ENCODE assay signal across 9 cellular contexts in genomic region chr12:6326316-6326959, GRCh38. TPM values are rescaled to one million over a fixed set of nuclear protein-coding genes. Genes with fewer than 3 reads are reported as not detected.
DNase-seq lines count a peak whose midpoint lies in the region; ATAC-seq and TF ChIP-seq lines count a peak whose summit lies in the region.
"Had no signal": no experiment of that assay in that cellular context is flagged by ENCODE, and none has a peak within 500 bp of the region (broad histone marks: within the 10 kb centered on the region; RNA-seq: fewer than 3 reads in every experiment).

No MANE protein-coding gene starts in this region.

- ATAC-seq in HG03571 (IDR thresholded peaks at IDR 0.05; ENCODE audit: unreplicated experiment) (no peak), HG03097 (IDR thresholded peaks at IDR 0.05; ENCODE audit: low FRiP score, unreplicated experiment) (no peak)

- intact Hi-C loops in dorsolateral prefrontal cortex (cut with DNase I) = loop anchor here (10.0 kb wide), 2 partner anchors 138 to 208 kb away; partner anchors contain the start of gene GAPDH (in 1 of the 2)

- no peaks in the 10 kb centered on the region for H3K27me3 ChIP-seq in NT2/D1 (ENCODE audit: insufficient read depth, insufficient read length)
- peaks cover 0 to 3% (median 0%) of the 10 kb centered on the region in 45 donors for H3K27me3 ChIP-seq in dorsolateral prefrontal cortex

- H3K9me3 ChIP-seq in NT2/D1 (ENCODE audit: insufficient read depth, low read length) = no peaks in the 10 kb centered on the region

- DNase-seq in DMS 273 (lab: John Stamatoyannopoulos, UW; ENCODE audit: unreplicated experiment) = peak; percentile 69
- DNase-seq in DMS 273 treated with DMSO at 0.1 percent for 48 hours (lab: John Stamatoyannopoulos, UW) = no peak
- peak; percentile 91 for DNase-seq in NT2/D1 (ENCODE audit: low read depth, low spot score)
- no peak for DNase-seq in dorsolateral prefrontal cortex
- DNase-seq in mucosa of gallbladder (ENCODE audit: low spot score) = peak; percentile 43
- DNase-seq in NCI-H2227 (lab: John Stamatoyannopoulos, UW; ENCODE audit: unreplicated experiment) = no peak
- DNase-seq: activated B cell treated with CpG ODN at 0.5 μM for 24 hours had no signal

- H3K4me3 ChIP-seq in NT2/D1 (ENCODE audit: insufficient read length, low read depth) = no peak overlapping the region
- no peak overlapping the region for H3K4me3 ChIP-seq in dorsolateral prefrontal cortex

- H3K4me1 ChIP-seq in NT2/D1 (ENCODE audit: insufficient read depth, insufficient read length) = peaks cover 37% of the 10 kb centered on the region

- peak overlapping the region; percentile 81 for H3K9ac ChIP-seq in NT2/D1 (ENCODE audit: insufficient read length, low read depth)

- H3K36me3 ChIP-seq in NT2/D1 (ENCODE audit: insufficient read depth, insufficient read length, low read length) = peaks cover 67% of the 10 kb centered on the region

- H3K27ac ChIP-seq in dorsolateral prefrontal cortex = peak overlapping the region in 7 of 59 donors; percentile 5 to 35 (median 12)

- TF ChIP-seq CTCF in dorsolateral prefrontal cortex (IDR thresholded peaks at IDR 0.05 in 54 of 56, conservative IDR thresholded peaks at IDR 0.05 in 2 of 56; ENCODE audit: low read depth in 1 of 56, partially characterized antibody in 56 of 56) = peak in 42 of 56 donors; percentile 9 to 70 (median 39)

RNA-seq across cellular contexts. Expression of gene TNFRSF1A, which starts 15.4 kb away (rescaled TPM):
- total RNA-seq in dorsolateral prefrontal cortex = 100 to 1,000 TPM in 1 of 120 experiments, 10 to 100 TPM in 119; 16.4 to 101 (median 39.3) TPM
- 155 TPM for total RNA-seq in mucosa of gallbladder
- total RNA-seq: activated B cell treated with CpG ODN at 0.5 μM for 24 hours had no signal

RNA-seq across cellular contexts. Expression of gene PLEKHG6, which starts 16.0 kb away (rescaled TPM):
- under 1 TPM in 1 of 120 experiments, not detected in 119; 0.39 TPM for total RNA-seq in dorsolateral prefrontal cortex
- total RNA-seq in mucosa of gallbladder = 64.9 TPM
- total RNA-seq: activated B cell treated with CpG ODN at 0.5 μM for 24 hours had no signal

RNA-seq across cellular contexts. Expression of gene SCNN1A, which starts 48.9 kb away (rescaled TPM):
- total RNA-seq in dorsolateral prefrontal cortex (1 to 10 TPM in 24 of 120 experiments, under 1 TPM in 28, not detected in 68; 0.23 to 4.8 (median 0.89) TPM), mucosa of gallbladder (52.7 TPM)
- total RNA-seq: activated B cell treated with CpG ODN at 0.5 μM for 24 hours had no signal

RNA-seq across cellular contexts. Expression of gene LTBR, which starts 57.5 kb away (rescaled TPM):
- 10 to 100 TPM in 100 of 120 experiments, 1 to 10 TPM in 20; 4.6 to 36.0 (median 16.2) TPM for total RNA-seq in dorsolateral prefrontal cortex
- total RNA-seq in mucosa of gallbladder = 180 TPM

Comparison
In these comparisons a context has a peak if more than half of its experiments do, and no peak if none do; other contexts are left out.
1. DNase-seq: peak in DMS 273 (single experiment), NT2/D1 (single experiment) and mucosa of gallbladder (single experiment); none in DMS 273 treated with DMSO at 0.1 percent for 48 hours (single experiment), dorsolateral prefrontal cortex (0 of 10) and NCI-H2227 (single experiment).
2. RNA of gene PLEKHG6, which starts 16.0 kb away (total RNA-seq): 64.9 TPM in mucosa of gallbladder (single experiment); 0.39 TPM in dorsolateral prefrontal cortex; every median in the first group is over 10 times any median in the second.